ENCODE assay signal across 10 cellular contexts in the genomic region with DNA sequence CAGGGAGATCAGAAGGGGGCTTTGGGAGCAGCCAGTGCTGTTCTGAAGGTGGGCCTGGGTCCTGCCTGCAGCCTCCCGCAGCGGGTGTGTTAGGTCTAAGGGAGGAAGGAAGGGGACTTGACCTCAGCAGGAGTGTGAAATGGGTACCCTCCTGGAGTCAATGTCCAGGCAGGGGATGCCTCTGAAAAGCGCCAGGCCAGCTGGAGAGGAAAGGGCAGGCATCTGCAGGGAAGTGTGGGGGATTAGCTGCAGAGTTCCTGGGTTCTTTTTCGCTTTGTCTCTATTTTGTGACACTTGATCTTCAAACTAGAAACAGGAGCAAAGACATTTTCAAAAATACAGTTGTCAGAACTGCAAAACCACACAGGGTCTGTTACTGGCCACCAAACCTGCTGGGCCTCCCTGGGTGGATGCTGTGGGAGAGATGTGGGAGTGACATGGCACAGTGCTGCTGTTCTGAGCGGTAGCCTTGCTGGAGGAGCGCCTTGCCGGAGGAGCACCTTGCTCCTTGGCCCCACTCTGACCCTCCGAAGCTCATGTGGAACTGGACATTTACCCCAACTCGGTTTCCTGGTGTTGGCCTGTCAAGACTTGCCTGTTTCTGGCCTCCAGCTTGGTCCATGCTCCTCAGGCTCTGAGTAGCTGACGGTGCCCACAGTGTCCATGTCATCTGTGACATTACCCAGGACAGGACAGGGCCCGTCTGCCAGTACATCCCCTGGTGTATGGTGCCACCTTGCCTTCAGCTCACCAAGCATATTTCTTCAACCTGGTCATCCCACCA. TPM values are rescaled to one million over a fixed set of nuclear protein-coding genes. Genes with fewer than 3 reads are reported as not detected.
DNase-seq lines count a peak whose midpoint lies in the region; ATAC-seq and TF ChIP-seq lines count a peak whose summit lies in the region.
"Had no signal": no experiment of that assay in that cellular context is flagged by ENCODE, and none has a peak within 500 bp of the region (broad histone marks: within the 10 kb centered on the region; RNA-seq: fewer than 3 reads in every experiment).

No MANE protein-coding gene starts in this region.

- DNase-seq in hepatocyte (ENCODE audit: low spot score) = no peak
- no peak for DNase-seq in stimulated activated naive CD8-positive, alpha-beta T cell treated with anti-CD3 and anti-CD28 coated beads, Interleukin-15, amount 100 ng/mL, for 72 hours
- DNase-seq in activated CD4-positive, CD25-positive, alpha-beta regulatory T cell (lab: John Stamatoyannopoulos, UW) = no peak
- no peak for DNase-seq in DMS114 treated with DMSO at 0.1 percent for 48 hours (lab: John Stamatoyannopoulos, UW; ENCODE audit: unreplicated experiment)
- DNase-seq: activated B cell treated with CpG ODN at 0.5 μM for 24 hours; kidney; stimulated activated CD4-positive, alpha-beta T cell treated with anti-CD3 and anti-CD28 coated beads, Interleukin-15, amount 100 ng/mL, for 24 hours had no signal

- no peak overlapping the region for H2AFZ ChIP-seq in hepatocyte

- no peaks in the 10 kb centered on the region for H3K27me3 Mint-ChIP-seq in activated naive CD8-positive, alpha-beta T cell
- H3K27me3 Mint-ChIP-seq in stimulated activated naive CD8-positive, alpha-beta T cell treated with anti-CD3 and anti-CD28 coated beads, Interleukin-15, amount 100 ng/mL, for 72 hours = no peaks in the 10 kb centered on the region
- H3K27me3 Mint-ChIP-seq: activated B cell treated with CpG ODN at 0.5 μM for 24 hours had no signal

- H3K27ac ChIP-seq in HEK293 (ENCODE audit: extremely low read depth, low read depth, low read length) (no peak overlapping the region), hepatocyte (peak overlapping the region; percentile 93)

- H3K4me3 ChIP-seq in HEK293 (ENCODE audit: low read depth, low read length) (no peak overlapping the region), hepatocyte (no peak overlapping the region)

- no peaks in the 10 kb centered on the region for H3K9me2 ChIP-seq in hepatocyte (replicated peaks; ENCODE audit: insufficient read depth)

- H3K9me3 ChIP-seq in HEK293 (ENCODE audit: control insufficient read depth, insufficient read depth, low read depth, low read length) (no peaks in the 10 kb centered on the region), hepatocyte (ENCODE audit: low read depth) (no peaks in the 10 kb centered on the region)

- H3K4me1 ChIP-seq in HEK293 (ENCODE audit: control insufficient read depth, insufficient read depth, low read length) = peaks cover 15% of the 10 kb centered on the region
- H3K4me1 ChIP-seq in hepatocyte (ENCODE audit: insufficient read depth) = peaks cover 35% of the 10 kb centered on the region

- H3K36me3 ChIP-seq in HEK293 (ENCODE audit: control insufficient read depth in 2 of 2, insufficient read depth in 1 of 2, low read length in 2 of 2) = peaks cover 4 to 44% of the 10 kb centered on the region in 2 experiments; a peak in 2 of 3 replicates
- no peaks in the 10 kb centered on the region for H3K36me3 ChIP-seq in hepatocyte (replicated peaks; ENCODE audit: insufficient read depth, low read depth)

- H3K4me1 Mint-ChIP-seq in activated naive CD8-positive, alpha-beta T cell (ENCODE audit: low read depth) = peaks cover 64% of the 10 kb centered on the region
- H3K4me1 Mint-ChIP-seq in stimulated activated naive CD8-positive, alpha-beta T cell treated with anti-CD3 and anti-CD28 coated beads, Interleukin-15, amount 100 ng/mL, for 72 hours = peaks cover 72% of the 10 kb centered on the region

- no peaks in the 10 kb centered on the region for H3K27me3 ChIP-seq in hepatocyte

- H3K4me2 ChIP-seq in hepatocyte = no peak overlapping the region

- POLR2A ChIA-PET in HEK293 (lab: Yijun Ruan, JAX) = interaction anchor here (1.2 kb wide), 1 partner anchor 26 kb away, joined by 3 read pairs; the partner anchor contains the start of gene MED15

- H3K36me3 Mint-ChIP-seq in activated naive CD8-positive, alpha-beta T cell = peaks cover 5% of the 10 kb centered on the region

- WGBS in hepatocyte (ENCODE audit: low lambda C conversion rate, missing lambda C conversion rate) = 87% methylated on average over 11 of the region's 11 CpGs

- peaks cover 43% of the 10 kb centered on the region for H4K20me1 ChIP-seq in hepatocyte (ENCODE audit: insufficient read depth, poor library complexity, severe bottlenecking)

- H3K79me2 ChIP-seq in hepatocyte = peaks cover 89% of the 10 kb centered on the region

- CTCF ChIA-PET in HEK293 (lab: Yijun Ruan, JAX) = interaction anchor here (0.9 to 4.2 kb wide), 2 partner anchors 15 to 30 kb away, joined by 4 to 40 read pairs; no protein-coding TSS in a partner anchor

- ATAC-seq in stimulated activated naive CD8-positive, alpha-beta T cell treated with anti-CD3 and anti-CD28 coated beads, Interleukin-15, amount 100 ng/mL, for 72 hours = peak; percentile 29
- ATAC-seq in GM21619 (IDR thresholded peaks at IDR 0.05; ENCODE audit: unreplicated experiment) = no peak

- H3K27ac Mint-ChIP-seq in activated naive CD8-positive, alpha-beta T cell = peak overlapping the region; percentile 75
- peak overlapping the region; percentile 73 to 88 for H3K27ac Mint-ChIP-seq in stimulated activated naive CD8-positive, alpha-beta T cell treated with anti-CD3 and anti-CD28 coated beads, Interleukin-15, amount 100 ng/mL, for 72 hours
- H3K27ac Mint-ChIP-seq: activated B cell treated with CpG ODN at 0.5 μM for 24 hours had no signal

- TF ChIP-seq CTCF in HEK293 (tag by site-specific recombination; IDR thresholded peaks at IDR 0.05) (no peak), hepatocyte (IDR thresholded peaks at IDR 0.05; ENCODE audit: poor library complexity) (no peak)

- H3K4me3 Mint-ChIP-seq in activated naive CD8-positive, alpha-beta T cell = peak overlapping the region; percentile 55
- H3K4me3 Mint-ChIP-seq in stimulated activated naive CD8-positive, alpha-beta T cell treated with anti-CD3 and anti-CD28 coated beads, Interleukin-15, amount 100 ng/mL, for 72 hours = peak overlapping the region; percentile 1 to 5
- H3K4me3 Mint-ChIP-seq: activated B cell treated with CpG ODN at 0.5 μM for 24 hours had no signal

- no peaks in the 10 kb centered on the region for H3K9me3 Mint-ChIP-seq in activated naive CD8-positive, alpha-beta T cell (ENCODE audit: low read depth)
- no peaks in the 10 kb centered on the region for H3K9me3 Mint-ChIP-seq in stimulated activated naive CD8-positive, alpha-beta T cell treated with anti-CD3 and anti-CD28 coated beads, Interleukin-15, amount 100 ng/mL, for 72 hours
- H3K9me3 Mint-ChIP-seq: activated B cell treated with CpG ODN at 0.5 μM for 24 hours had no signal

TF ChIP-seq in HEK293, 187 proteins besides CTCF, POLR2A, EP300 and RAD21:
- TF ChIP-seq ZFHX2 (tag by site-specific recombination; conservative IDR thresholded peaks at IDR 0.05) (peak; percentile 9; the same call in 1 of the 2 replicates), TCF7L2 (IDR thresholded peaks at IDR 0.05; ENCODE audit: borderline replicate concordance, low read depth, low read length) (no peak)

RNA-seq across cellular contexts. Expression of gene MED15, which starts 25.9 kb away (rescaled TPM):
- total RNA-seq in hepatocyte = 19.7 and 31.5 TPM in 2 replicates
- polyA plus RNA-seq in hepatocyte = 53.1 and 53.2 TPM in 2 replicates

RNA-seq across cellular contexts. Expression of gene KLHL22, which starts 37.7 kb away (rescaled TPM):
- 32.5 and 38.0 TPM in 2 replicates for total RNA-seq in hepatocyte
- polyA plus RNA-seq in hepatocyte = 20.5 and 23.6 TPM in 2 replicates
